Comparison of ENCODE assay signal across 39 cellular contexts in the genomic region with DNA sequence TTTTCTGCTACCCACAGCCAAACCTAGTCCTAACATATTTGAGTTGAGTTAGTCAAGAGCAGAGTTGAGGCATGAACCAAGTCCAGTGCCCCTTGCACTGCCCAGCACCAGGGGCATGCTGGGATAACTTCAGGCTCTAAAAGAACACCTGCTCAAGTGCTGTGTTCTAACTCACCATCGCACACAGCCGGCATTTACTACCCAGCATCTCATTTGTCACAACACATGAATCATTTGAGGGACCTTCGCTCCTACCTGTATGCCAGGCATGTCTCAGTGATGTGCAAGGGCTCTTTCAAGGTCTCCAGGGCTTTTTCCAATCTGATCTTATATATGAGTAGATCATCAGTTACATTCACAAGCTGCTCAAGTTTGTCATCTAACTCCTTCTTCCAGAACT. TPM values are rescaled to one million over a fixed set of nuclear protein-coding genes. Genes with fewer than 3 reads are reported as not detected.
"Had no signal": no experiment of that assay in that cellular context is flagged by ENCODE, and none has a peak within 500 bp of the region (broad histone marks: within the 10 kb centered on the region; RNA-seq: fewer than 3 reads in every experiment).

No MANE protein-coding gene starts in this region.

- H3K4me3 Mint-ChIP-seq: activated CD4-positive, alpha-beta memory T cell treated with anti-CD3 and anti-CD28 coated beads, Interleukin-2, amount 10 ng/mL, durations not matched to agents 7 days and 5 days; activated CD4-positive, alpha-beta T cell treated with anti-CD3 and anti-CD28 coated beads for 36 hours; activated CD4-positive, alpha-beta T cell treated with anti-CD3 and anti-CD28 coated beads, Interleukin-2, amount 10 ng/mL, durations not matched to agents 7 days and 5 days; activated CD8-positive, alpha-beta memory T cell treated with anti-CD3 and anti-CD28 coated beads, Interleukin-2, amount 10 ng/mL, durations not matched to agents 7 days and 5 days; activated CD8-positive, alpha-beta T cell treated with anti-CD3 and anti-CD28 coated beads, Interleukin-2, amount 10 ng/mL, durations not matched to agents 7 days and 5 days; activated naive CD4-positive, alpha-beta T cell treated with anti-CD3 and anti-CD28 coated beads, Interleukin-2, amount 10 ng/mL, durations not matched to agents 7 days and 5 days; activated naive CD4-positive, alpha-beta T cell treated with anti-CD3 and anti-CD28 coated beads, Interleukin-2, amount 50 U/mL, for 24 hours; activated naive CD8-positive, alpha-beta T cell; activated naive CD8-positive, alpha-beta T cell treated with anti-CD3 and anti-CD28 coated beads, Interleukin-2, amount 10 ng/mL, durations not matched to agents 7 days and 5 days; activated naive CD8-positive, alpha-beta T cell treated with anti-CD3 and anti-CD28 coated beads, Interleukin-2, amount 50 U/mL, for 24 hours; activated T-cell treated with anti-CD3 and anti-CD28 coated beads, Interleukin-2, amount 50 U/mL, for 24 hours; T-cell; T-helper 17 cell; WTC11 had no signal

- FAIRE-seq: TTC549 had no signal

- H3K4me3 ChIP-seq: ascending aorta, body of pancreas, breast epithelium had no signal

- H3K36me3 Mint-ChIP-seq: activated CD8-positive, alpha-beta memory T cell treated with anti-CD3 and anti-CD28 coated beads, Interleukin-2, amount 10 ng/mL, durations not matched to agents 7 days and 5 days; activated naive CD4-positive, alpha-beta T cell treated with anti-CD3 and anti-CD28 coated beads, Interleukin-2, amount 10 ng/mL, durations not matched to agents 7 days and 5 days; activated naive CD4-positive, alpha-beta T cell treated with anti-CD3 and anti-CD28 coated beads, Interleukin-2, amount 50 U/mL, for 24 hours; activated naive CD8-positive, alpha-beta T cell; activated naive CD8-positive, alpha-beta T cell treated with anti-CD3 and anti-CD28 coated beads, Interleukin-2, amount 10 ng/mL, durations not matched to agents 7 days and 5 days; T-cell had no signal

- H3K27me3 ChIP-seq: ascending aorta, body of pancreas, brain microvascular endothelial cell, breast epithelium had no signal

- H3K27ac Mint-ChIP-seq: activated CD4-positive, alpha-beta memory T cell treated with anti-CD3 and anti-CD28 coated beads, Interleukin-2, amount 10 ng/mL, durations not matched to agents 7 days and 5 days; activated CD4-positive, alpha-beta T cell treated with anti-CD3 and anti-CD28 coated beads for 36 hours; activated CD4-positive, alpha-beta T cell treated with anti-CD3 and anti-CD28 coated beads, Interleukin-2, amount 10 ng/mL, durations not matched to agents 7 days and 5 days; activated CD8-positive, alpha-beta memory T cell treated with anti-CD3 and anti-CD28 coated beads, Interleukin-2, amount 10 ng/mL, durations not matched to agents 7 days and 5 days; activated CD8-positive, alpha-beta T cell treated with anti-CD3 and anti-CD28 coated beads, Interleukin-2, amount 10 ng/mL, durations not matched to agents 7 days and 5 days; activated naive CD4-positive, alpha-beta T cell treated with anti-CD3 and anti-CD28 coated beads, Interleukin-2, amount 10 ng/mL, durations not matched to agents 7 days and 5 days; activated naive CD4-positive, alpha-beta T cell treated with anti-CD3 and anti-CD28 coated beads, Interleukin-2, amount 50 U/mL, for 24 hours; activated naive CD8-positive, alpha-beta T cell; activated naive CD8-positive, alpha-beta T cell treated with anti-CD3 and anti-CD28 coated beads, Interleukin-2, amount 10 ng/mL, durations not matched to agents 7 days and 5 days; activated naive CD8-positive, alpha-beta T cell treated with anti-CD3 and anti-CD28 coated beads, Interleukin-2, amount 50 U/mL, for 24 hours; activated T-cell treated with anti-CD3 and anti-CD28 coated beads, Interleukin-2, amount 50 U/mL, for 24 hours; activated T-helper 2 cell treated with anti-CD3 and anti-CD28 coated beads, Interferon-gamma antibody, Interleukin-2, Interleukin-4, amounts not matched to agents 10 μg/mL and 5 μg/mL and 100 μg/mL, durations not matched to agents 14 hours and 24 hours and 36 hours; T-cell; WTC11 had no signal

- H3K4me1 ChIP-seq: ascending aorta, body of pancreas, breast epithelium had no signal

- DNase-seq: activated CD4-positive, alpha-beta memory T cell treated with anti-CD3 and anti-CD28 coated beads, Interleukin-2, amount 10 ng/mL, durations not matched to agents 7 days and 5 days; activated CD4-positive, alpha-beta T cell treated with anti-CD3 and anti-CD28 coated beads for 1 hour; activated CD4-positive, alpha-beta T cell treated with anti-CD3 and anti-CD28 coated beads for 36 hours; activated CD4-positive, alpha-beta T cell treated with anti-CD3 and anti-CD28 coated beads for 48 hours; activated CD4-positive, alpha-beta T cell treated with anti-CD3 and anti-CD28 coated beads, Interleukin-2, amount 10 ng/mL, durations not matched to agents 7 days and 5 days; activated CD4-positive, alpha-beta T cell treated with anti-CD3 and anti-CD28 coated beads, Interleukin-2, amount 50 U/mL, for 48 hours; activated CD4-positive, CD25-positive, alpha-beta regulatory T cell; activated CD8-positive, alpha-beta memory T cell treated with anti-CD3 and anti-CD28 coated beads for 24 hours; activated CD8-positive, alpha-beta memory T cell treated with anti-CD3 and anti-CD28 coated beads, Interleukin-2, amount 10 ng/mL, durations not matched to agents 7 days and 5 days; activated CD8-positive, alpha-beta memory T cell treated with anti-CD3 and anti-CD28 coated beads, Interleukin-2, amount 50 U/mL, for 48 hours; activated CD8-positive, alpha-beta T cell treated with anti-CD3 and anti-CD28 coated beads, Interleukin-2, amount 10 ng/mL, durations not matched to agents 7 days and 5 days; activated effector memory CD4-positive, alpha-beta T cell treated with Interleukin-2 at 50 U/mL for 16 hours; activated gamma-delta T cell; activated naive CD4-positive, alpha-beta T cell treated with anti-CD3 and anti-CD28 coated beads, Interleukin-2, amount 10 ng/mL, durations not matched to agents 7 days and 5 days; activated naive CD4-positive, alpha-beta T cell treated with Interleukin-2 at 50 U/mL for 16 hours; activated naive CD8-positive, alpha-beta T cell treated with anti-CD3 and anti-CD28 coated beads, Interleukin-2, amount 10 ng/mL, durations not matched to agents 7 days and 5 days; activated naive CD8-positive, alpha-beta T cell treated with anti-CD3 and anti-CD28 coated beads, Interleukin-2, amount 50 U/mL, for 24 hours; activated T-cell treated with anti-CD3 and anti-CD28 coated beads, Interleukin-2, amount 50 U/mL, for 24 hours; activated T-cell treated with anti-CD3 and anti-CD28 coated beads, Interleukin-2, amount 50 U/mL, for 48 hours; amygdala; anterior cingulate cortex; body of pancreas; brain microvascular endothelial cell; central memory CD4-positive, alpha-beta T cell; T-cell; T-helper 17 cell; WERI-Rb-1 had no signal

- H3K9me3 ChIP-seq: ascending aorta, body of pancreas, breast epithelium had no signal

- ATAC-seq: activated CD4-positive, alpha-beta T cell treated with anti-CD3 and anti-CD28 coated beads for 36 hours; activated CD4-positive, CD25-positive, alpha-beta regulatory T cell treated with anti-CD3 and anti-CD28 coated beads, Interleukin-2, amount 50 U/mL, for 24 hours; activated CD8-positive, alpha-beta memory T cell treated with anti-CD3 and anti-CD28 coated beads, Interleukin-2, amount 10 ng/mL, durations not matched to agents 7 days and 5 days; activated CD8-positive, alpha-beta T cell treated with anti-CD3 and anti-CD28 coated beads, Interleukin-2, amount 10 ng/mL, durations not matched to agents 7 days and 5 days; activated naive CD8-positive, alpha-beta T cell treated with anti-CD3 and anti-CD28 coated beads, Interleukin-2, amount 50 U/mL, for 24 hours; body of pancreas; T-cell; T-helper 17 cell; WTC11 had no signal

- H3K36me3 ChIP-seq: ascending aorta, brain microvascular endothelial cell, breast epithelium, WERI-Rb-1 had no signal

- H3K4me1 Mint-ChIP-seq: activated CD4-positive, alpha-beta memory T cell treated with anti-CD3 and anti-CD28 coated beads, Interleukin-2, amount 10 ng/mL, durations not matched to agents 7 days and 5 days; activated CD4-positive, alpha-beta T cell treated with anti-CD3 and anti-CD28 coated beads for 36 hours; activated CD4-positive, alpha-beta T cell treated with anti-CD3 and anti-CD28 coated beads, Interleukin-2, amount 10 ng/mL, durations not matched to agents 7 days and 5 days; activated naive CD4-positive, alpha-beta T cell treated with anti-CD3 and anti-CD28 coated beads, Interleukin-2, amount 10 ng/mL, durations not matched to agents 7 days and 5 days; activated naive CD4-positive, alpha-beta T cell treated with anti-CD3 and anti-CD28 coated beads, Interleukin-2, amount 50 U/mL, for 24 hours; activated naive CD8-positive, alpha-beta T cell treated with anti-CD3 and anti-CD28 coated beads, Interleukin-2, amount 10 ng/mL, durations not matched to agents 7 days and 5 days; activated naive CD8-positive, alpha-beta T cell treated with anti-CD3 and anti-CD28 coated beads, Interleukin-2, amount 50 U/mL, for 24 hours; T-cell; T-helper 17 cell had no signal

- H3K9me3 Mint-ChIP-seq: activated CD4-positive, alpha-beta memory T cell treated with anti-CD3 and anti-CD28 coated beads, Interleukin-2, amount 10 ng/mL, durations not matched to agents 7 days and 5 days; activated CD4-positive, alpha-beta T cell treated with anti-CD3 and anti-CD28 coated beads, Interleukin-2, amount 10 ng/mL, durations not matched to agents 7 days and 5 days; activated naive CD4-positive, alpha-beta T cell treated with anti-CD3 and anti-CD28 coated beads, Interleukin-2, amount 10 ng/mL, durations not matched to agents 7 days and 5 days; activated naive CD4-positive, alpha-beta T cell treated with anti-CD3 and anti-CD28 coated beads, Interleukin-2, amount 50 U/mL, for 24 hours; activated naive CD8-positive, alpha-beta T cell treated with anti-CD3 and anti-CD28 coated beads, Interleukin-2, amount 10 ng/mL, durations not matched to agents 7 days and 5 days; activated naive CD8-positive, alpha-beta T cell treated with anti-CD3 and anti-CD28 coated beads, Interleukin-2, amount 50 U/mL, for 24 hours; activated T-cell treated with anti-CD3 and anti-CD28 coated beads, Interleukin-2, amount 50 U/mL, for 24 hours; activated T-helper 2 cell treated with anti-CD3 and anti-CD28 coated beads, Interferon-gamma antibody, Interleukin-2, Interleukin-4, amounts not matched to agents 10 μg/mL and 5 μg/mL and 100 μg/mL, durations not matched to agents 14 hours and 24 hours and 36 hours had no signal

- H3K27ac ChIP-seq: ascending aorta, body of pancreas, brain microvascular endothelial cell, breast epithelium, WERI-Rb-1 had no signal

RNA-seq across cellular contexts. Expression of a gene that starts 12.6 kb away (rescaled TPM):
- total RNA-seq: activated CD4-positive, alpha-beta memory T cell treated with anti-CD3 and anti-CD28 coated beads, Interleukin-2, amount 10 ng/mL, durations not matched to agents 7 days and 5 days; activated CD4-positive, alpha-beta T cell treated with anti-CD3 and anti-CD28 coated beads for 36 hours; activated CD4-positive, alpha-beta T cell treated with anti-CD3 and anti-CD28 coated beads, Interleukin-2, amount 10 ng/mL, durations not matched to agents 7 days and 5 days; activated CD8-positive, alpha-beta memory T cell treated with anti-CD3 and anti-CD28 coated beads, Interleukin-2, amount 10 ng/mL, durations not matched to agents 7 days and 5 days; activated CD8-positive, alpha-beta T cell treated with anti-CD3 and anti-CD28 coated beads, Interleukin-2, amount 10 ng/mL, durations not matched to agents 7 days and 5 days; activated naive CD8-positive, alpha-beta T cell treated with anti-CD3 and anti-CD28 coated beads, Interleukin-2, amount 10 ng/mL, durations not matched to agents 7 days and 5 days; activated T-helper 2 cell treated with anti-CD3 and anti-CD28 coated beads, Interferon-gamma antibody, Interleukin-2, Interleukin-4, amounts not matched to agents 10 μg/mL and 5 μg/mL and 100 μg/mL, durations not matched to agents 14 hours and 24 hours and 36 hours; ascending aorta; body of pancreas; breast epithelium; cardiac septum; T-cell; T-helper 1 cell treated with Interleukin-12 subunit alpha and Interleukin-12 subunit beta and Interleukin-4 antibody, amounts not matched to agents 30 ng/mL and 1 ng/mL, for 36 hours; T-helper 2 cell treated with Interferon-gamma antibody and Interleukin-4, amounts not matched to agents 100 ng/mL and 5 ng/mL, for 36 hours had no signal

RNA-seq across cellular contexts. Expression of a gene that starts 42.9 kb away (rescaled TPM):
- total RNA-seq: activated T-helper 2 cell treated with anti-CD3 and anti-CD28 coated beads, Interferon-gamma antibody, Interleukin-2, Interleukin-4, amounts not matched to agents 10 μg/mL and 5 μg/mL and 100 μg/mL, durations not matched to agents 14 hours and 24 hours and 36 hours; ascending aorta; body of pancreas; cardiac septum; cerebellum; WTC11 had no signal
